Comparison of ENCODE assay signal across 2 cellular contexts in the genomic region with DNA sequence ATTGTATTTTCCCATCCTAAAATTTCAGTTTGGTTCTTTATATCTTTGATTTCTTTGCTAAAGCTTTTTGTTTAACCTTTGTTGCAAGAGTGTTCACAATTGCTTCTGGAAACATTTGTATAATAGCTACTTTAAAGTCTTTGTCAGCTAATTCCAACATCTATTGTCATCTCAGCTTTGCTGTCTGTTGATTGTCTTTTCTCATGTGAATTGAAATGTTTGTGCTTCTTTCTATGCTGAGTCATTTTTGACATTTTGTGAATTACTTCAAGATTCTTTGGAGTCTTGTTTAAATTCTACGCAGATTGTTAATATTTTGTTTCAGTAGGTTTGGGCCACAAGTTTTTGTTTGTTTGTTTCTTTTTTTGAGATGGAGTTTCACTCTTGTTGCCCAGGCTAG.
TF ChIP-seq lines count a peak whose summit lies in the region.

No MANE protein-coding gene starts in this region.

TF ChIP-seq in SK-N-SH, 30 proteins besides CTCF, POLR2A, EP300 and RAD21 (continued from another document):
- TF ChIP-seq, protein P1, sequence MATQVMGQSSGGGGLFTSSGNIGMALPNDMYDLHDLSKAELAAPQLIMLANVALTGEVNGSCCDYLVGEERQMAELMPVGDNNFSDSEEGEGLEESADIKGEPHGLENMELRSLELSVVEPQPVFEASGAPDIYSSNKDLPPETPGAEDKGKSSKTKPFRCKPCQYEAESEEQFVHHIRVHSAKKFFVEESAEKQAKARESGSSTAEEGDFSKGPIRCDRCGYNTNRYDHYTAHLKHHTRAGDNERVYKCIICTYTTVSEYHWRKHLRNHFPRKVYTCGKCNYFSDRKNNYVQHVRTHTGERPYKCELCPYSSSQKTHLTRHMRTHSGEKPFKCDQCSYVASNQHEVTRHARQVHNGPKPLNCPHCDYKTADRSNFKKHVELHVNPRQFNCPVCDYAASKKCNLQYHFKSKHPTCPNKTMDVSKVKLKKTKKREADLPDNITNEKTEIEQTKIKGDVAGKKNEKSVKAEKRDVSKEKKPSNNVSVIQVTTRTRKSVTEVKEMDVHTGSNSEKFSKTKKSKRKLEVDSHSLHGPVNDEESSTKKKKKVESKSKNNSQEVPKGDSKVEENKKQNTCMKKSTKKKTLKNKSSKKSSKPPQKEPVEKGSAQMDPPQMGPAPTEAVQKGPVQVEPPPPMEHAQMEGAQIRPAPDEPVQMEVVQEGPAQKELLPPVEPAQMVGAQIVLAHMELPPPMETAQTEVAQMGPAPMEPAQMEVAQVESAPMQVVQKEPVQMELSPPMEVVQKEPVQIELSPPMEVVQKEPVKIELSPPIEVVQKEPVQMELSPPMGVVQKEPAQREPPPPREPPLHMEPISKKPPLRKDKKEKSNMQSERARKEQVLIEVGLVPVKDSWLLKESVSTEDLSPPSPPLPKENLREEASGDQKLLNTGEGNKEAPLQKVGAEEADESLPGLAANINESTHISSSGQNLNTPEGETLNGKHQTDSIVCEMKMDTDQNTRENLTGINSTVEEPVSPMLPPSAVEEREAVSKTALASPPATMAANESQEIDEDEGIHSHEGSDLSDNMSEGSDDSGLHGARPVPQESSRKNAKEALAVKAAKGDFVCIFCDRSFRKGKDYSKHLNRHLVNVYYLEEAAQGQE (IDR thresholded peaks at IDR 0.05; ENCODE audit: low read depth, low read length): no peak
- TF ChIP-seq FOXJ3 (CRISPR knock-in tag; IDR thresholded peaks at IDR 0.05): no peak
- TF ChIP-seq POLR2AphosphoS5 (IDR thresholded peaks at IDR 0.05; ENCODE audit: low read depth, low read length): no peak
- no peak for TF ChIP-seq GABPA (IDR thresholded peaks at IDR 0.05; ENCODE audit: low read depth)
- peak; percentile 62; the same call in 1 of the 2 replicates for TF ChIP-seq TCF12 (IDR thresholded peaks at IDR 0.05)
- TF ChIP-seq SIN3A (IDR thresholded peaks at IDR 0.05; ENCODE audit: borderline replicate concordance, low read depth, low read length): no peak
- peak; percentile 22; the same call in 1 of the 2 replicates for TF ChIP-seq JUND (IDR thresholded peaks at IDR 0.05)
- no peak for TF ChIP-seq SMC3 (IDR thresholded peaks at IDR 0.05; ENCODE audit: low read depth, low read length)
- no peak for TF ChIP-seq GATA2 (CRISPR knock-in tag; IDR thresholded peaks at IDR 0.05)
- no peak; the same call in 1 of the 2 replicates for TF ChIP-seq FOSL2 (IDR thresholded peaks at IDR 0.05; ENCODE audit: borderline replicate concordance, low read depth)

TF ChIP-seq in SK-N-SH treated with all-trans-retinoic acid at 6 μM for 48 hours, 23 proteins besides CTCF, POLR2A, EP300 and RAD21 (continued from another document):
- no peak for TF ChIP-seq ARNTL (CRISPR knock-in tag; IDR thresholded peaks at IDR 0.05; ENCODE audit: borderline replicate concordance, low read depth)
- no peak for TF ChIP-seq SNAI2 (CRISPR knock-in tag; IDR thresholded peaks at IDR 0.05)
- TF ChIP-seq TOX (CRISPR knock-in tag; IDR thresholded peaks at IDR 0.05; ENCODE audit: borderline replicate concordance): no peak
- TF ChIP-seq, protein P2, sequence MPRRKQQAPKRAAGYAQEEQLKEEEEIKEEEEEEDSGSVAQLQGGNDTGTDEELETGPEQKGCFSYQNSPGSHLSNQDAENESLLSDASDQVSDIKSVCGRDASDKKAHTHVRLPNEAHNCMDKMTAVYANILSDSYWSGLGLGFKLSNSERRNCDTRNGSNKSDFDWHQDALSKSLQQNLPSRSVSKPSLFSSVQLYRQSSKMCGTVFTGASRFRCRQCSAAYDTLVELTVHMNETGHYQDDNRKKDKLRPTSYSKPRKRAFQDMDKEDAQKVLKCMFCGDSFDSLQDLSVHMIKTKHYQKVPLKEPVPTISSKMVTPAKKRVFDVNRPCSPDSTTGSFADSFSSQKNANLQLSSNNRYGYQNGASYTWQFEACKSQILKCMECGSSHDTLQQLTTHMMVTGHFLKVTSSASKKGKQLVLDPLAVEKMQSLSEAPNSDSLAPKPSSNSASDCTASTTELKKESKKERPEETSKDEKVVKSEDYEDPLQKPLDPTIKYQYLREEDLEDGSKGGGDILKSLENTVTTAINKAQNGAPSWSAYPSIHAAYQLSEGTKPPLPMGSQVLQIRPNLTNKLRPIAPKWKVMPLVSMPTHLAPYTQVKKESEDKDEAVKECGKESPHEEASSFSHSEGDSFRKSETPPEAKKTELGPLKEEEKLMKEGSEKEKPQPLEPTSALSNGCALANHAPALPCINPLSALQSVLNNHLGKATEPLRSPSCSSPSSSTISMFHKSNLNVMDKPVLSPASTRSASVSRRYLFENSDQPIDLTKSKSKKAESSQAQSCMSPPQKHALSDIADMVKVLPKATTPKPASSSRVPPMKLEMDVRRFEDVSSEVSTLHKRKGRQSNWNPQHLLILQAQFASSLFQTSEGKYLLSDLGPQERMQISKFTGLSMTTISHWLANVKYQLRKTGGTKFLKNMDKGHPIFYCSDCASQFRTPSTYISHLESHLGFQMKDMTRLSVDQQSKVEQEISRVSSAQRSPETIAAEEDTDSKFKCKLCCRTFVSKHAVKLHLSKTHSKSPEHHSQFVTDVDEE (CRISPR knock-in tag; IDR thresholded peaks at IDR 0.05): no peak
- no peak for TF ChIP-seq BACH2 (CRISPR knock-in tag; IDR thresholded peaks at IDR 0.05; ENCODE audit: borderline replicate concordance)
TF ChIP-seq in SK-N-SH treated with all-trans-retinoic acid at 6 μM for 48 hours: peak in this region for 0.
